In genomic region chr11:35815556-35816315, GRCh38 we compare ENCODE assay signal across 19 cellular contexts.
DNase-seq lines count a peak whose midpoint lies in the region; ATAC-seq, FAIRE-seq and TF ChIP-seq lines count a peak whose summit lies in the region.
"Had no signal": no experiment of that assay in that cellular context is flagged by ENCODE, and none has a peak within 500 bp of the region (broad histone marks: within the 10 kb centered on the region; RNA-seq: fewer than 3 reads in every experiment).

No MANE protein-coding gene starts in this region.

- intact Hi-C loops in Right ventricle myocardium inferior (cut with DNase I): no loop called here
- intact Hi-C loops in left ventricle myocardium inferior (cut with micrococcal nuclease): no loop called here
- intact Hi-C loops in HepG2 (cut with micrococcal nuclease; ENCODE audit: unreplicated experiment): no loop called here
- intact Hi-C loops in aorta (cut with DNase I): no loop called here

- FAIRE-seq in HepG2 (lab: Jason Lieb, UNC): no peak
- FAIRE-seq: A549, D721Med, frontal cortex, RCC 7860 had no signal

- DNase-seq in Right ventricle myocardium inferior (ENCODE audit: missing footprints) (no peak), left ventricle myocardium inferior (no peak), fibroblast of gingiva (ENCODE audit: low read depth) (peak; percentile 76), HepG2 (ENCODE audit: low spot score) (no peak), aorta (no peak), NCI-H2029 (lab: John Stamatoyannopoulos, UW) (no peak)
- DNase-seq: activated CD4-positive, alpha-beta T cell treated with anti-CD3 and anti-CD28 coated beads for 36 hours; activated T-cell treated with anti-CD3 and anti-CD28 coated beads, Interleukin-2, amount 50 U/mL, for 4 hours; cortex of kidney; HFFc6 had no signal

- no peak for TF ChIP-seq EP300 in HepG2 (IDR thresholded peaks at IDR 0.05; ENCODE audit: low read depth in 2 of 2, low read length in 2 of 2)
- no peak for TF ChIP-seq EP300 in HepG2 (CRISPR knock-in tag; IDR thresholded peaks at IDR 0.05; ENCODE audit: borderline replicate concordance)

- H3K4me3 ChIP-seq in left ventricle myocardium inferior: no peak overlapping the region
- H3K4me3 ChIP-seq in HepG2 (replicated peaks in 1 of 3; ENCODE audit: insufficient read depth in 1 of 3, low read depth in 2 of 3, low read length in 3 of 3): no peak overlapping the region
- no peak overlapping the region for H3K4me3 ChIP-seq in aorta (ENCODE audit: low read length in 2 of 2)
- H3K4me3 ChIP-seq: A549, skin epidermis, suprapubic skin had no signal

- POLR2A ChIA-PET in HepG2 (lab: Yijun Ruan, JAX): no interaction called here

- no peak overlapping the region for H2AFZ ChIP-seq in HepG2 (ENCODE audit: low read length)

- H4K20me1 ChIP-seq in HepG2 (ENCODE audit: insufficient read depth, low read length): no peaks in the 10 kb centered on the region

- H3K27ac ChIP-seq in left ventricle myocardium inferior (replicated peaks) (no peak overlapping the region), HepG2 (ENCODE audit: extremely low read length, insufficient read depth, low read length) (no peak overlapping the region), aorta (ENCODE audit: low read depth in 1 of 2, low read length in 2 of 2) (no peak overlapping the region)
- H3K27ac ChIP-seq: A549, skin epidermis, suprapubic skin had no signal

- BruUV-seq in HepG2 (replicated peaks; lab: Mats Ljungman, UMichigan): no TSS peak

- ATAC-seq in Right ventricle myocardium inferior (peak; percentile 84), HepG2 (no peak), aorta (ENCODE audit: low FRiP score) (peak; percentile 58), GM19452 (IDR thresholded peaks at IDR 0.05; ENCODE audit: unreplicated experiment) (no peak), HG03521 (IDR thresholded peaks at IDR 0.05; ENCODE audit: unreplicated experiment) (no peak)
- ATAC-seq: A549; activated CD4-positive, alpha-beta T cell treated with anti-CD3 and anti-CD28 coated beads for 36 hours; activated T-cell treated with anti-CD3 and anti-CD28 coated beads, Interleukin-2, amount 50 U/mL, for 4 hours; natural killer cell treated with Interleukin-12 subunit alpha and Interleukin-12 subunit beta and Interleukin-15 and Interleukin-18, amount 100 ng/mL, for 72 hours had no signal

- TF ChIP-seq CTCF in left ventricle myocardium inferior (IDR thresholded peaks at IDR 0.05; ENCODE audit: borderline replicate concordance): no peak
- TF ChIP-seq CTCF in HepG2 (CRISPR knock-in tag; IDR thresholded peaks at IDR 0.05): no peak

- no peak for TF ChIP-seq POLR2A in HepG2 (IDR thresholded peaks at IDR 0.05; ENCODE audit: insufficient read depth in 1 of 2, low read depth in 2 of 2, low read length in 2 of 2)

- no peaks in the 10 kb centered on the region for H3K79me2 ChIP-seq in HepG2 (ENCODE audit: insufficient read depth, low read length)

- H3K9ac ChIP-seq in HepG2 (ENCODE audit: insufficient read depth, low read depth, low read length): no peak overlapping the region

- in situ Hi-C loops in HepG2 (cut with HindIII; ENCODE audit: extremely low pct_ligation_motif_present, low pct_unique_long_range_greater_than_20kb): no loop called here

- H3K9me3 ChIP-seq in left ventricle myocardium inferior (replicated peaks) (no peaks in the 10 kb centered on the region), HepG2 (ENCODE audit: low read length) (no peaks in the 10 kb centered on the region), aorta (ENCODE audit: control insufficient read depth, low read length) (no peaks in the 10 kb centered on the region)
- H3K9me3 ChIP-seq: A549, suprapubic skin had no signal

- no peak for TF ChIP-seq RAD21 in HepG2 (CRISPR knock-in tag; IDR thresholded peaks at IDR 0.05)

- H3K4me1 ChIP-seq in left ventricle myocardium inferior: peaks cover 62% of the 10 kb centered on the region
- H3K4me1 ChIP-seq in HepG2 (ENCODE audit: insufficient read depth, low read length): peaks cover 13% of the 10 kb centered on the region; the same call in 1 of the 2 replicates
- H3K4me1 ChIP-seq in aorta (ENCODE audit: control insufficient read depth in 1 of 2, insufficient read depth in 2 of 2, low read length in 2 of 2): no peaks in the 10 kb centered on the region
- H3K4me1 ChIP-seq: A549 had no signal

- no peaks in the 10 kb centered on the region for H3K27me3 ChIP-seq in left ventricle myocardium inferior (ENCODE audit: low read depth)
- no peaks in the 10 kb centered on the region for H3K27me3 ChIP-seq in HepG2 (ENCODE audit: control insufficient read depth in 1 of 2, insufficient read depth in 2 of 2, low read length in 2 of 2)
- no peaks in the 10 kb centered on the region for H3K27me3 ChIP-seq in aorta (ENCODE audit: control insufficient read depth in 1 of 2, insufficient read depth in 2 of 2, low read length in 1 of 2)
- H3K27me3 ChIP-seq: suprapubic skin had no signal

- H3K4me2 ChIP-seq in HepG2 (ENCODE audit: low read depth, low read length): no peak overlapping the region
- H3K4me2 ChIP-seq: A549 had no signal

- CTCF ChIA-PET in HepG2 (lab: Yijun Ruan, JAX; ENCODE audit: low intra/inter-chr PET ratio, low total read pairs): no interaction called here

- WGBS in HepG2 (ENCODE audit: low lambda C conversion rate): 96% methylated on average over 5 of the region's 5 CpGs
- 80 to 88% methylated on average over 5 of the region's 5 CpGs for WGBS in aorta, 2 donors

- H3K36me3 ChIP-seq in left ventricle myocardium inferior: no peaks in the 10 kb centered on the region
- H3K36me3 ChIP-seq in HepG2 (replicated peaks in 1 of 2; ENCODE audit: control insufficient read depth in 1 of 2, insufficient read depth in 2 of 2, low read length in 2 of 2): no peaks in the 10 kb centered on the region
- H3K36me3 ChIP-seq in aorta (ENCODE audit: control insufficient read depth in 1 of 2, insufficient read depth in 2 of 2, low read length in 1 of 2): no peaks in the 10 kb centered on the region
- H3K36me3 ChIP-seq: suprapubic skin had no signal

TF ChIP-seq in HepG2, 621 proteins besides CTCF, POLR2A, EP300 and RAD21:
- TF ChIP-seq, protein P1, sequence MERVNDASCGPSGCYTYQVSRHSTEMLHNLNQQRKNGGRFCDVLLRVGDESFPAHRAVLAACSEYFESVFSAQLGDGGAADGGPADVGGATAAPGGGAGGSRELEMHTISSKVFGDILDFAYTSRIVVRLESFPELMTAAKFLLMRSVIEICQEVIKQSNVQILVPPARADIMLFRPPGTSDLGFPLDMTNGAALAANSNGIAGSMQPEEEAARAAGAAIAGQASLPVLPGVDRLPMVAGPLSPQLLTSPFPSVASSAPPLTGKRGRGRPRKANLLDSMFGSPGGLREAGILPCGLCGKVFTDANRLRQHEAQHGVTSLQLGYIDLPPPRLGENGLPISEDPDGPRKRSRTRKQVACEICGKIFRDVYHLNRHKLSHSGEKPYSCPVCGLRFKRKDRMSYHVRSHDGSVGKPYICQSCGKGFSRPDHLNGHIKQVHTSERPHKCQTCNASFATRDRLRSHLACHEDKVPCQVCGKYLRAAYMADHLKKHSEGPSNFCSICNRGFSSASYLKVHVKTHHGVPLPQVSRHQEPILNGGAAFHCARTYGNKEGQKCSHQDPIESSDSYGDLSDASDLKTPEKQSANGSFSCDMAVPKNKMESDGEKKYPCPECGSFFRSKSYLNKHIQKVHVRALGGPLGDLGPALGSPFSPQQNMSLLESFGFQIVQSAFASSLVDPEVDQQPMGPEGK (CRISPR knock-in tag; IDR thresholded peaks at IDR 0.05): no peak
- TF ChIP-seq ZNF619 (CRISPR knock-in tag; IDR thresholded peaks at IDR 0.05) (no peak), HNF4G (IDR thresholded peaks at IDR 0.05; ENCODE audit: borderline replicate concordance, low read depth, low read length) (peak; percentile 14; the same call in 1 of the 2 replicates), HNF4G (CRISPR knock-in tag; IDR thresholded peaks at IDR 0.05; ENCODE audit: borderline replicate concordance, low read depth) (no peak)

Comparison
In these comparisons a context has a peak if more than half of its experiments do, and no peak if none do; other contexts are left out.
1. ATAC-seq: peak in Right ventricle myocardium inferior (single experiment) and aorta (single experiment); none in HepG2 (single experiment), GM19452 (single experiment) and HG03521 (single experiment).